1 cellular context compared by ENCODE assay signal in the genomic region with DNA sequence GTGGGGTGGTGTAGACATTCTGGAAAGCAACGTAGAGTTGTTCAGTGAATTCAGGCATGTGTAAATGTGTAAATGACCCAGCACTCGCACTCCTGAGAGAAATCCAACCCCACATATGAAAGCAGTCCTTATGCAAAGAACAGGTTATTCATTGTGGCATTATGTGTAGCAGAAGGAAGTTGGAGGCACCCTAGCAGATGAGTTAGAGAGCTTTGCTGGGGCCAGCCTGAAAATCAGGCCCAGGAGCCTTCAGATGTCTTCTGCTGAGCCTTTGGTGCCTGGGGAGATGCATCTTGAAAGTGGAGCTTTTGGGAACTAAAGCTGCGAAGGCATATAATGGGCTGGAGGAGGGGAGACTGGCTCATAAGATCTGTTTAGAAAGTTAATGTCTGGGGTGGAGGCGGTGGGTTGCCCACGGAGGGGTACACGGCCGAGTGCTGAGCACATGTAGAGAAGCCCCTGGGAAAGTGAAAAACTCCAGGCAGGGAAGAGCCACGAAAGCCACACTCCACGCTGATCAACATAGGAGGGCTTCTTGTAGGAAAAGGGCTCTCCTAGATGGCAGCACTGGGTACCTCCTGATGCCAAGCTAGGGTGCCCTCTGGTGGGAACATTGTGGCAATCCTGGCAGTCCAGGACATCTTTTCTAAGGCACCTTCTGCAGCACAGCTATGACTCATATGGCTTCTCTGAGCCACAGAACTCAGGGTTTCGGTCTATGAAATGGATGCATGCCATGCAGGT.
A peak's percentile ranks its signal among the peaks of the same experiment; 100 is the strongest.
TF ChIP-seq lines count a peak whose summit lies in the region.

No MANE protein-coding gene starts in this region.

TF ChIP-seq in HepG2, 621 proteins besides CTCF, POLR2A, EP300 and RAD21:
- TF ChIP-seq FOSL2 (CRISPR knock-in tag; IDR thresholded peaks at IDR 0.05) (peak; percentile 73), ZNF629 (CRISPR knock-in tag; conservative IDR thresholded peaks at IDR 0.05) (peak; percentile 27; the same call in 1 of the 2 replicates), SMC3 (IDR thresholded peaks at IDR 0.05; ENCODE audit: low read length) (peak; percentile 92), PCBP2 (optimal IDR thresholded peaks at IDR 0.05; ENCODE audit: low read depth, low read length, poor library complexity, severe bottlenecking) (no peak), STAG1 (CRISPR knock-in tag; IDR thresholded peaks at IDR 0.05) (peak; percentile 71), NFKB2 (CRISPR knock-in tag; IDR thresholded peaks at IDR 0.05; ENCODE audit: borderline replicate concordance) (no peak), YY1 (IDR thresholded peaks at IDR 0.05; ENCODE audit: insufficient read depth, insufficient replicate concordance, low read depth, low read length) (peak; percentile 15), NR2F6 (IDR thresholded peaks at IDR 0.05) (no peak), NR2F6 (CRISPR knock-in tag; IDR thresholded peaks at IDR 0.05) (peak; percentile 20; the same call in 1 of the 2 replicates), XRCC5 (optimal IDR thresholded peaks at IDR 0.05; ENCODE audit: low read length) (peak; percentile 83), RNF2 (conservative IDR thresholded peaks at IDR 0.05; ENCODE audit: low read depth) (no peak), CHCHD3 (CRISPR knock-in tag; IDR thresholded peaks at IDR 0.05) (no peak), ELF4 (CRISPR knock-in tag; IDR thresholded peaks at IDR 0.05; ENCODE audit: borderline replicate concordance) (no peak), HNRNPL (IDR thresholded peaks at IDR 0.05; ENCODE audit: low read depth, low read length) (0 out of 2 replicates have a peak, but pooled peaks have one; percentile 58), TEAD3 (CRISPR knock-in tag; optimal IDR thresholded peaks at IDR 0.05; ENCODE audit: borderline replicate concordance) (peak; percentile 37), MEIS2 (CRISPR knock-in tag; IDR thresholded peaks at IDR 0.05) (0 out of 2 replicates have a peak, but pooled peaks have one; percentile 27), KDM1A (CRISPR knock-in tag; IDR thresholded peaks at IDR 0.05) (0 out of 2 replicates have a peak, but pooled peaks have one; percentile 10), ELF3 (CRISPR knock-in tag; IDR thresholded peaks at IDR 0.05) (no peak), ATF7 (IDR thresholded peaks at IDR 0.05) (no peak), ATF7 (CRISPR knock-in tag; IDR thresholded peaks at IDR 0.05) (no peak), ZNF768 (CRISPR knock-in tag; IDR thresholded peaks at IDR 0.05) (peak; percentile 59), TAF15 (IDR thresholded peaks at IDR 0.05; ENCODE audit: low read depth, low read length, poor library complexity, severe bottlenecking) (no peak)
- TF ChIP-seq, protein P1, sequence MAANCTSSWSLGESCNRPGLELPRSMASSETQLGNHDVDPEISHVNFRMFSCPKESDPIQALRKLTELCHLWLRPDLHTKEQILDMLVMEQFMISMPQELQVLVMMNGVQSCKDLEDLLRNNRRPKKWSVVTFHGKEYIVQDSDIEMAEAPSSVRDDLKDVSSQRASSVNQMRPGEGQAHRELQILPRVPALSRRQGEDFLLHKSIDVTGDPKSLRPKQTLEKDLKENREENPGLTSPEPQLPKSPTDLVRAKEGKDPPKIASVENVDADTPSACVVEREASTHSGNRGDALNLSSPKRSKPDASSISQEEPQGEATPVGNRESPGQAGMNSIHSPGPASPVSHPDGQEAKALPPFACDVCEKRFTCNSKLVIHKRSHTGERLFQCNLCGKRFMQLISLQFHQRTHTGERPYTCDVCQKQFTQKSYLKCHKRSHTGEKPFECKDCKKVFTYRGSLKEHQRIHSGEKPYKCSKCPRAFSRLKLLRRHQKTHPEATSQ (CRISPR knock-in tag; IDR thresholded peaks at IDR 0.05; ENCODE audit: borderline replicate concordance): no peak
- TF ChIP-seq, protein P2, sequence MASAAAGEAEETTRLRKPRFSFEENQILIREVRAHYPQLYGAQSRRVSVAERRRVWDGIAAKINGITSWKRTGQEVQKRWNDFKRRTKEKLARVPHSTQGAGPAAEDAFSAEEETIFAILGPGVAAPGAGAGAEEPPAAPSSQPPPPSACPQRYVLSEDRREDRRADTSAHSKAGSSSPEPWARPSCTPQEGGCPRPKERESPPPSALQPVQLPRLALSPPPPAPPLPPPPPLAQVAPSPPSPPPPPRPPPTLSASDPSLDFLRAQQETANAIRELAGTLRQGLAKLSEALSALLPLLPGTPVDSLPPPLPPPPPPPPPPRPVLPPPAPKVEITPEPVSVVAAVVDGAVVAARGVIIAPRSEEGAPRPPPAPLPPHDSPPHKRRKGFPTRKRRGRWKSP (CRISPR knock-in tag; IDR thresholded peaks at IDR 0.05): no peak
- TF ChIP-seq, protein P3, sequence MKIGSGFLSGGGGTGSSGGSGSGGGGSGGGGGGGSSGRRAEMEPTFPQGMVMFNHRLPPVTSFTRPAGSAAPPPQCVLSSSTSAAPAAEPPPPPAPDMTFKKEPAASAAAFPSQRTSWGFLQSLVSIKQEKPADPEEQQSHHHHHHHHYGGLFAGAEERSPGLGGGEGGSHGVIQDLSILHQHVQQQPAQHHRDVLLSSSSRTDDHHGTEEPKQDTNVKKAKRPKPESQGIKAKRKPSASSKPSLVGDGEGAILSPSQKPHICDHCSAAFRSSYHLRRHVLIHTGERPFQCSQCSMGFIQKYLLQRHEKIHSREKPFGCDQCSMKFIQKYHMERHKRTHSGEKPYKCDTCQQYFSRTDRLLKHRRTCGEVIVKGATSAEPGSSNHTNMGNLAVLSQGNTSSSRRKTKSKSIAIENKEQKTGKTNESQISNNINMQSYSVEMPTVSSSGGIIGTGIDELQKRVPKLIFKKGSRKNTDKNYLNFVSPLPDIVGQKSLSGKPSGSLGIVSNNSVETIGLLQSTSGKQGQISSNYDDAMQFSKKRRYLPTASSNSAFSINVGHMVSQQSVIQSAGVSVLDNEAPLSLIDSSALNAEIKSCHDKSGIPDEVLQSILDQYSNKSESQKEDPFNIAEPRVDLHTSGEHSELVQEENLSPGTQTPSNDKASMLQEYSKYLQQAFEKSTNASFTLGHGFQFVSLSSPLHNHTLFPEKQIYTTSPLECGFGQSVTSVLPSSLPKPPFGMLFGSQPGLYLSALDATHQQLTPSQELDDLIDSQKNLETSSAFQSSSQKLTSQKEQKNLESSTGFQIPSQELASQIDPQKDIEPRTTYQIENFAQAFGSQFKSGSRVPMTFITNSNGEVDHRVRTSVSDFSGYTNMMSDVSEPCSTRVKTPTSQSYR (CRISPR knock-in tag; IDR thresholded peaks at IDR 0.05; ENCODE audit: borderline replicate concordance): no peak
- TF ChIP-seq, protein P4, sequence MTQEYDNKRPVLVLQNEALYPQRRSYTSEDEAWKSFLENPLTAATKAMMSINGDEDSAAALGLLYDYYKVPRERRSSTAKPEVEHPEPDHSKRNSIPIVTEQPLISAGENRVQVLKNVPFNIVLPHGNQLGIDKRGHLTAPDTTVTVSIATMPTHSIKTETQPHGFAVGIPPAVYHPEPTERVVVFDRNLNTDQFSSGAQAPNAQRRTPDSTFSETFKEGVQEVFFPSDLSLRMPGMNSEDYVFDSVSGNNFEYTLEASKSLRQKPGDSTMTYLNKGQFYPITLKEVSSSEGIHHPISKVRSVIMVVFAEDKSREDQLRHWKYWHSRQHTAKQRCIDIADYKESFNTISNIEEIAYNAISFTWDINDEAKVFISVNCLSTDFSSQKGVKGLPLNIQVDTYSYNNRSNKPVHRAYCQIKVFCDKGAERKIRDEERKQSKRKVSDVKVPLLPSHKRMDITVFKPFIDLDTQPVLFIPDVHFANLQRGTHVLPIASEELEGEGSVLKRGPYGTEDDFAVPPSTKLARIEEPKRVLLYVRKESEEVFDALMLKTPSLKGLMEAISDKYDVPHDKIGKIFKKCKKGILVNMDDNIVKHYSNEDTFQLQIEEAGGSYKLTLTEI (CRISPR knock-in tag; conservative IDR thresholded peaks at IDR 0.05): no peak
- TF ChIP-seq, protein P5, sequence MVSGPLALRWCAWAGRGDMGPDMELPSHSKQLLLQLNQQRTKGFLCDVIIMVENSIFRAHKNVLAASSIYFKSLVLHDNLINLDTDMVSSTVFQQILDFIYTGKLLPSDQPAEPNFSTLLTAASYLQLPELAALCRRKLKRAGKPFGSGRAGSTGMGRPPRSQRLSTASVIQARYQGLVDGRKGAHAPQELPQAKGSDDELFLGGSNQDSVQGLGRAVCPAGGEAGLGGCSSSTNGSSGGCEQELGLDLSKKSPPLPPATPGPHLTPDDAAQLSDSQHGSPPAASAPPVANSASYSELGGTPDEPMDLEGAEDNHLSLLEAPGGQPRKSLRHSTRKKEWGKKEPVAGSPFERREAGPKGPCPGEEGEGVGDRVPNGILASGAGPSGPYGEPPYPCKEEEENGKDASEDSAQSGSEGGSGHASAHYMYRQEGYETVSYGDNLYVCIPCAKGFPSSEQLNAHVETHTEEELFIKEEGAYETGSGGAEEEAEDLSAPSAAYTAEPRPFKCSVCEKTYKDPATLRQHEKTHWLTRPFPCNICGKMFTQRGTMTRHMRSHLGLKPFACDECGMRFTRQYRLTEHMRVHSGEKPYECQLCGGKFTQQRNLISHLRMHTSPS (CRISPR knock-in tag; IDR thresholded peaks at IDR 0.05; ENCODE audit: low read depth): peak; percentile 57; the same call in 1 of the 2 replicates
- TF ChIP-seq, protein P6, sequence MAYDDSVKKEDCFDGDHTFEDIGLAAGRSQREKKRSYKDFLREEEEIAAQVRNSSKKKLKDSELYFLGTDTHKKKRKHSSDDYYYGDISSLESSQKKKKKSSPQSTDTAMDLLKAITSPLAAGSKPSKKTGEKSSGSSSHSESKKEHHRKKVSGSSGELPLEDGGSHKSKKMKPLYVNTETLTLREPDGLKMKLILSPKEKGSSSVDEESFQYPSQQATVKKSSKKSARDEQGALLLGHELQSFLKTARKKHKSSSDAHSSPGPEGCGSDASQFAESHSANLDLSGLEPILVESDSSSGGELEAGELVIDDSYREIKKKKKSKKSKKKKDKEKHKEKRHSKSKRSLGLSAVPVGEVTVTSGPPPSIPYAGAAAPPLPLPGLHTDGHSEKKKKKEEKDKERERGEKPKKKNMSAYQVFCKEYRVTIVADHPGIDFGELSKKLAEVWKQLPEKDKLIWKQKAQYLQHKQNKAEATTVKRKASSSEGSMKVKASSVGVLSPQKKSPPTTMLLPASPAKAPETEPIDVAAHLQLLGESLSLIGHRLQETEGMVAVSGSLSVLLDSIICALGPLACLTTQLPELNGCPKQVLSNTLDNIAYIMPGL (CRISPR knock-in tag; IDR thresholded peaks at IDR 0.05; ENCODE audit: borderline replicate concordance in 1 of 2, low read depth in 1 of 2): peak in 1 of 2 experiments; percentile 55; a peak in 1 of 4 replicates
- TF ChIP-seq, protein P7, sequence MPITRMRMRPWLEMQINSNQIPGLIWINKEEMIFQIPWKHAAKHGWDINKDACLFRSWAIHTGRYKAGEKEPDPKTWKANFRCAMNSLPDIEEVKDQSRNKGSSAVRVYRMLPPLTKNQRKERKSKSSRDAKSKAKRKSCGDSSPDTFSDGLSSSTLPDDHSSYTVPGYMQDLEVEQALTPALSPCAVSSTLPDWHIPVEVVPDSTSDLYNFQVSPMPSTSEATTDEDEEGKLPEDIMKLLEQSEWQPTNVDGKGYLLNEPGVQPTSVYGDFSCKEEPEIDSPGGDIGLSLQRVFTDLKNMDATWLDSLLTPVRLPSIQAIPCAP (CRISPR knock-in tag; IDR thresholded peaks at IDR 0.05; ENCODE audit: low read depth): no peak
- TF ChIP-seq, protein P8, sequence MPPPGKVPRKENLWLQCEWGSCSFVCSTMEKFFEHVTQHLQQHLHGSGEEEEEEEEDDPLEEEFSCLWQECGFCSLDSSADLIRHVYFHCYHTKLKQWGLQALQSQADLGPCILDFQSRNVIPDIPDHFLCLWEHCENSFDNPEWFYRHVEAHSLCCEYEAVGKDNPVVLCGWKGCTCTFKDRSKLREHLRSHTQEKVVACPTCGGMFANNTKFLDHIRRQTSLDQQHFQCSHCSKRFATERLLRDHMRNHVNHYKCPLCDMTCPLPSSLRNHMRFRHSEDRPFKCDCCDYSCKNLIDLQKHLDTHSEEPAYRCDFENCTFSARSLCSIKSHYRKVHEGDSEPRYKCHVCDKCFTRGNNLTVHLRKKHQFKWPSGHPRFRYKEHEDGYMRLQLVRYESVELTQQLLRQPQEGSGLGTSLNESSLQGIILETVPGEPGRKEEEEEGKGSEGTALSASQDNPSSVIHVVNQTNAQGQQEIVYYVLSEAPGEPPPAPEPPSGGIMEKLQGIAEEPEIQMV (CRISPR knock-in tag; IDR thresholded peaks at IDR 0.05; ENCODE audit: low read depth): no peak
- TF ChIP-seq, protein P9, sequence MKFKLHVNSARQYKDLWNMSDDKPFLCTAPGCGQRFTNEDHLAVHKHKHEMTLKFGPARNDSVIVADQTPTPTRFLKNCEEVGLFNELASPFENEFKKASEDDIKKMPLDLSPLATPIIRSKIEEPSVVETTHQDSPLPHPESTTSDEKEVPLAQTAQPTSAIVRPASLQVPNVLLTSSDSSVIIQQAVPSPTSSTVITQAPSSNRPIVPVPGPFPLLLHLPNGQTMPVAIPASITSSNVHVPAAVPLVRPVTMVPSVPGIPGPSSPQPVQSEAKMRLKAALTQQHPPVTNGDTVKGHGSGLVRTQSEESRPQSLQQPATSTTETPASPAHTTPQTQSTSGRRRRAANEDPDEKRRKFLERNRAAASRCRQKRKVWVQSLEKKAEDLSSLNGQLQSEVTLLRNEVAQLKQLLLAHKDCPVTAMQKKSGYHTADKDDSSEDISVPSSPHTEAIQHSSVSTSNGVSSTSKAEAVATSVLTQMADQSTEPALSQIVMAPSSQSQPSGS (CRISPR knock-in tag; IDR thresholded peaks at IDR 0.05): 0 out of 2 replicates have a peak, but pooled peaks have one; percentile 20
- TF ChIP-seq, protein P10, sequence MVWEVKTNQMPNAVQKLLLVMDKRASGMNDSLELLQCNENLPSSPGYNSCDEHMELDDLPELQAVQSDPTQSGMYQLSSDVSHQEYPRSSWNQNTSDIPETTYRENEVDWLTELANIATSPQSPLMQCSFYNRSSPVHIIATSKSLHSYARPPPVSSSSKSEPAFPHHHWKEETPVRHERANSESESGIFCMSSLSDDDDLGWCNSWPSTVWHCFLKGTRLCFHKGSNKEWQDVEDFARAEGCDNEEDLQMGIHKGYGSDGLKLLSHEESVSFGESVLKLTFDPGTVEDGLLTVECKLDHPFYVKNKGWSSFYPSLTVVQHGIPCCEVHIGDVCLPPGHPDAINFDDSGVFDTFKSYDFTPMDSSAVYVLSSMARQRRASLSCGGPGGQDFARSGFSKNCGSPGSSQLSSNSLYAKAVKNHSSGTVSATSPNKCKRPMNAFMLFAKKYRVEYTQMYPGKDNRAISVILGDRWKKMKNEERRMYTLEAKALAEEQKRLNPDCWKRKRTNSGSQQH (CRISPR knock-in tag; IDR thresholded peaks at IDR 0.05; ENCODE audit: low read depth): no peak
